ENCODE assay signal across 21 cellular contexts in the genomic region with DNA sequence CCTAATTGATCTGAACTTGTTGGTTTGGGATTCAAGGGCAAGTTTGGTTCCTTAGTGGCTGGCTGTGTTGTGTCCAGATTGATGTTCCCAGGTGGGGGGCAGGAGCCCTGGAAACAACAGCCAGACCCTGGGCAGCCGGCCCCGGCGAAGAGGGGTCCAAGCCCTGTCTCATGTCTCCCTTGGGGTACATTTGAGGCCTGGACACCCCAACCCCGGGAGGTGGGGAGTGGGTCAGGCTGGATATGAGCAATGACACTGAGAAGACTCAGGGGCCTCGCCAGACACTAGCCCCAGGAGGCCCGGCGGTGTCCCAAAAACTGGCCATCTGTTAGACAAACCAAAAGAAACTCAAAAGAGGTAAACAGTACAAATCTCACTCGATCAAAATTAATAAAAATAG.
A peak's percentile ranks its signal among the peaks of the same experiment; 100 is the strongest.
DNase-seq lines count a peak whose midpoint lies in the region; ATAC-seq, FAIRE-seq and TF ChIP-seq lines count a peak whose summit lies in the region.
"Had no signal": no experiment of that assay in that cellular context is flagged by ENCODE, and none has a peak within 500 bp of the region (broad histone marks: within the 10 kb centered on the region; RNA-seq: fewer than 3 reads in every experiment).

No MANE protein-coding gene starts in this region.

- no peak overlapping the region for H2BK15ac ChIP-seq in H1 (ENCODE audit: low read length)

- no peak for TF ChIP-seq RAD21 in H1 (IDR thresholded peaks at IDR 0.05 in 1 of 2, conservative IDR thresholded peaks at IDR 0.05 in 1 of 2; ENCODE audit: low read depth in 2 of 2, low read length in 2 of 2)

- H2AFZ ChIP-seq in H1 (ENCODE audit: low read length): no peak overlapping the region

- H2AK5ac ChIP-seq in H1 (ENCODE audit: low read depth, low read length): no peak overlapping the region

- H3K14ac ChIP-seq in H1 (ENCODE audit: insufficient read length): no peak overlapping the region

- no peak overlapping the region for H3K18ac ChIP-seq in H1 (ENCODE audit: extremely low read depth, low read length)

- no peak for FAIRE-seq in H1 (lab: Jason Lieb, UNC)

- no peak overlapping the region for H3K9ac ChIP-seq in H1 (replicated peaks in 1 of 4; ENCODE audit: extremely low read depth in 1 of 4, low read depth in 3 of 4, low read length in 3 of 4)

- DNase-seq in right cardiac atrium: peak; percentile 1 to 34 (median 18)
- DNase-seq in left ventricle myocardium superior: no peak
- no peak for DNase-seq in H1 (ENCODE audit: low read depth in 1 of 2, low spot score in 2 of 2)
- peak in 2 of 3 donors; percentile 3 to 25 for DNase-seq in mucosa of descending colon
- DNase-seq in progenitor cell of endocrine pancreas (ENCODE audit: low spot score, unreplicated experiment): no peak
- no peak for DNase-seq in activated CD4-positive, alpha-beta T cell treated with anti-CD3 and anti-CD28 coated beads, Interleukin-2, amount 10 ng/mL, durations not matched to agents 7 days and 5 days
- no peak for DNase-seq in COR-L47 (lab: John Stamatoyannopoulos, UW)
- DNase-seq: CD4-positive, alpha-beta T cell; DMS 273 treated with DMSO at 0.1 percent for 48 hours; DMS79 treated with DMSO at 0.1 percent for 48 hours; H7; NCI-H1105; NCI-H2029 treated with DMSO at 0.1 percent for 48 hours; NCI-H226; NCI-H524; NCI-H774; NK-92 treated with Interleukin-12 subunit alpha and Interleukin-12 subunit beta, amount 100 ng/mL, for 24 hours had no signal

- POLR2A ChIA-PET in H1 (lab: Charles Lee; ENCODE audit: partially characterized antibody): no interaction called here
- POLR2A ChIA-PET in activated CD4-positive, alpha-beta T cell treated with anti-CD3 and anti-CD28 coated beads, Interleukin-2, amount 10 ng/mL, durations not matched to agents 7 days and 5 days (lab: Charles Lee): no interaction called here

- H3K4me1 Mint-ChIP-seq in progenitor cell of endocrine pancreas (ENCODE audit: low read depth): no peaks in the 10 kb centered on the region
- H3K4me1 Mint-ChIP-seq in activated CD4-positive, alpha-beta T cell treated with anti-CD3 and anti-CD28 coated beads, Interleukin-2, amount 10 ng/mL, durations not matched to agents 7 days and 5 days: no peaks in the 10 kb centered on the region
- H3K4me1 Mint-ChIP-seq: IgD-negative memory B cell had no signal

- TF ChIP-seq CTCF in H1 (IDR thresholded peaks at IDR 0.05; ENCODE audit: control extremely low read depth in 1 of 3, insufficient read depth in 1 of 3, low read depth in 1 of 3, low read length in 3 of 3): no peak
- TF ChIP-seq CTCF in mucosa of descending colon (IDR thresholded peaks at IDR 0.05): no peak
- TF ChIP-seq CTCF in progenitor cell of endocrine pancreas (IDR thresholded peaks at IDR 0.05; ENCODE audit: unreplicated experiment): no peak

- CTCF ChIA-PET in H1 (lab: Charles Lee; ENCODE audit: partially characterized antibody): interaction anchor here (1.7 kb wide), 1 partner anchor 63 kb away, joined by 3 read pairs; no protein-coding TSS in a partner anchor
- CTCF ChIA-PET in activated CD4-positive, alpha-beta T cell treated with anti-CD3 and anti-CD28 coated beads, Interleukin-2, amount 10 ng/mL, durations not matched to agents 7 days and 5 days (lab: Charles Lee): no interaction called here

- H3K27me3 ChIP-seq in right cardiac atrium (ENCODE audit: control insufficient read depth, insufficient read depth): no peaks in the 10 kb centered on the region
- H3K27me3 ChIP-seq in H1 (replicated peaks in 1 of 4; ENCODE audit: control insufficient read depth in 3 of 4, extremely low read depth in 1 of 4, insufficient read depth in 3 of 4, low read length in 3 of 4): peaks cover 0 to 2% (median 0%) of the 10 kb centered on the region in 4 experiments; a peak in 1 of 7 replicates

- TF ChIP-seq POLR2A in H1 (IDR thresholded peaks at IDR 0.05; ENCODE audit: control extremely low read depth in 1 of 2, low read depth in 2 of 2, low read length in 2 of 2): no peak

- no peak overlapping the region for H2BK5ac ChIP-seq in H1 (ENCODE audit: low read depth, low read length)

- H3K4me3 ChIP-seq in right cardiac atrium (ENCODE audit: low read length) (no peak overlapping the region), H1 (ENCODE audit: extremely low read depth in 1 of 4, insufficient read depth in 2 of 4, low read depth in 3 of 4, low read length in 4 of 4) (no peak overlapping the region), mucosa of descending colon (no peak overlapping the region)
- H3K4me3 ChIP-seq: SJSA1 had no signal

- no peak overlapping the region for H4K91ac ChIP-seq in H1 (replicated peaks; ENCODE audit: insufficient read length, low read length)

- H3K23ac ChIP-seq in H1 (ENCODE audit: insufficient read length): no peak overlapping the region

- 66% methylated on average over 8 of the region's 8 CpGs for WGBS in right cardiac atrium
- WGBS in H1 (ENCODE audit: extremely low coverage in 1 of 2, insufficient coverage in 1 of 2, insufficient read length in 1 of 2, insufficient replicate concordance in 2 of 2, low coverage in 1 of 2, low lambda C conversion rate in 2 of 2, missing lambda C conversion rate in 1 of 2), 2 experiments: 88% methylated on average over 8 of the region's 8 CpGs; no CpG with 5 or more reads in 1 of the 2 experiments

- no peaks in the 10 kb centered on the region for H4K20me1 ChIP-seq in H1 (replicated peaks in 1 of 2; ENCODE audit: control insufficient read depth in 1 of 2, insufficient read depth in 2 of 2, low read length in 2 of 2)

- H3K4me2 ChIP-seq in H1 (ENCODE audit: insufficient read depth in 1 of 2, low read depth in 2 of 2, low read length in 2 of 2): no peak overlapping the region

- ATAC-seq in right cardiac atrium: no peak
- no peak for ATAC-seq in left ventricle myocardium superior
- ATAC-seq in mucosa of descending colon: no peak
- ATAC-seq: Panc1 had no signal

- no peaks in the 10 kb centered on the region for H3K4me1 ChIP-seq in right cardiac atrium (ENCODE audit: control insufficient read depth, insufficient read depth, low read length)
- H3K4me1 ChIP-seq in H1 (replicated peaks in 1 of 4; ENCODE audit: control insufficient read depth in 3 of 4, insufficient read depth in 4 of 4, low read length in 3 of 4): peaks cover 0 to 3% (median 0%) of the 10 kb centered on the region in 4 experiments; a peak in 2 of 7 replicates
- H3K4me1 ChIP-seq in mucosa of descending colon (ENCODE audit: low read depth): no peaks in the 10 kb centered on the region
- H3K4me1 ChIP-seq: Caco-2, SJSA1 had no signal

- peaks cover 39% of the 10 kb centered on the region for H3K27me3 Mint-ChIP-seq in progenitor cell of endocrine pancreas
- H3K27me3 Mint-ChIP-seq in activated CD4-positive, alpha-beta T cell treated with anti-CD3 and anti-CD28 coated beads, Interleukin-2, amount 10 ng/mL, durations not matched to agents 7 days and 5 days: peaks cover 4% of the 10 kb centered on the region

- no peak overlapping the region for H2BK20ac ChIP-seq in H1 (ENCODE audit: low read length)

- no peak overlapping the region for H3K4ac ChIP-seq in H1 (replicated peaks; ENCODE audit: insufficient read length, low read depth, low read length)

- peak overlapping the region; percentile 17; the same call in 1 of the 2 replicates for H4K8ac ChIP-seq in H1 (ENCODE audit: extremely low read depth, insufficient read depth, low read length)

- intact Hi-C loops in right cardiac atrium (cut with DNase I): no loop called here
- intact Hi-C loops in left ventricle myocardium superior (cut with micrococcal nuclease): no loop called here
- intact Hi-C loops in mucosa of descending colon (cut with DNase I, micrococcal nuclease): no loop called here

- H3K9me3 ChIP-seq in right cardiac atrium (ENCODE audit: control insufficient read depth, low read length): peaks cover 2% of the 10 kb centered on the region
- no peaks in the 10 kb centered on the region for H3K9me3 ChIP-seq in H1 (ENCODE audit: insufficient read depth in 2 of 2, low read depth in 1 of 2, low read length in 1 of 2)
- H3K9me3 ChIP-seq in mucosa of descending colon: no peaks in the 10 kb centered on the region
- H3K9me3 ChIP-seq: Caco-2, SJSA1 had no signal

- H3K27ac ChIP-seq in right cardiac atrium (ENCODE audit: low read length): no peak overlapping the region
- H3K27ac ChIP-seq in H1 (ENCODE audit: low read depth, low read length): no peak overlapping the region
- H3K27ac ChIP-seq: SJSA1 had no signal

- no peaks in the 10 kb centered on the region for H3K9me3 Mint-ChIP-seq in progenitor cell of endocrine pancreas (ENCODE audit: low read depth)
- H3K9me3 Mint-ChIP-seq in activated CD4-positive, alpha-beta T cell treated with anti-CD3 and anti-CD28 coated beads, Interleukin-2, amount 10 ng/mL, durations not matched to agents 7 days and 5 days: no peaks in the 10 kb centered on the region
- H3K9me3 Mint-ChIP-seq: CD4-positive, alpha-beta T cell had no signal

- 0 out of 2 replicates have a peak, but pooled peaks cover 1% of the 10 kb centered on the region for H3K23me2 ChIP-seq in H1 (ENCODE audit: low read depth, low read length)

- no peak overlapping the region for H3K27ac Mint-ChIP-seq in progenitor cell of endocrine pancreas
- H3K27ac Mint-ChIP-seq in activated CD4-positive, alpha-beta T cell treated with anti-CD3 and anti-CD28 coated beads, Interleukin-2, amount 10 ng/mL, durations not matched to agents 7 days and 5 days: no peak overlapping the region
- H3K27ac Mint-ChIP-seq: CD4-positive, alpha-beta T cell; IgD-negative memory B cell had no signal

- H3K36me3 Mint-ChIP-seq in progenitor cell of endocrine pancreas (ENCODE audit: insufficient read depth): no peaks in the 10 kb centered on the region
- H3K36me3 Mint-ChIP-seq in activated CD4-positive, alpha-beta T cell treated with anti-CD3 and anti-CD28 coated beads, Interleukin-2, amount 10 ng/mL, durations not matched to agents 7 days and 5 days (ENCODE audit: low read depth): no peaks in the 10 kb centered on the region
- H3K36me3 Mint-ChIP-seq: IgD-negative memory B cell had no signal

- no peak overlapping the region for H3K4me3 Mint-ChIP-seq in progenitor cell of endocrine pancreas (ENCODE audit: low read depth)
- H3K4me3 Mint-ChIP-seq in activated CD4-positive, alpha-beta T cell treated with anti-CD3 and anti-CD28 coated beads, Interleukin-2, amount 10 ng/mL, durations not matched to agents 7 days and 5 days: no peak overlapping the region
- H3K4me3 Mint-ChIP-seq: CD4-positive, alpha-beta T cell; IgD-negative memory B cell had no signal

- H3K36me3 ChIP-seq in H1 (ENCODE audit: control insufficient read depth in 2 of 4, insufficient read depth in 4 of 4, low read length in 3 of 4) (no peaks in the 10 kb centered on the region), mucosa of descending colon (ENCODE audit: low read depth) (no peaks in the 10 kb centered on the region)
- H3K36me3 ChIP-seq: SJSA1 had no signal

- H4K5ac ChIP-seq in H1 (ENCODE audit: insufficient read length, low read depth, low read length): no peak overlapping the region

- no peaks in the 10 kb centered on the region for H3K79me1 ChIP-seq in H1 (ENCODE audit: low read depth, low read length)

- no peak overlapping the region for H2BK120ac ChIP-seq in H1 (replicated peaks; ENCODE audit: low read depth, low read length)

- no peak overlapping the region for H2BK12ac ChIP-seq in H1 (ENCODE audit: low read depth, low read length)

- H3K79me2 ChIP-seq in H1 (ENCODE audit: control insufficient read depth in 1 of 2, insufficient read depth in 2 of 2, low read length in 2 of 2): no peaks in the 10 kb centered on the region

- TF ChIP-seq EP300 in H1 (IDR thresholded peaks at IDR 0.05; ENCODE audit: borderline replicate concordance in 1 of 2, low read depth in 2 of 2, low read length in 2 of 2): no peak

- H3K56ac ChIP-seq in H1 (replicated peaks; ENCODE audit: insufficient read length, low read depth, low read length): no peak overlapping the region

Comparison
In these comparisons a context has a peak if more than half of its experiments do, and no peak if none do; other contexts are left out.
1. DNase-seq: peak in right cardiac atrium (3 of 3) and mucosa of descending colon (2 of 3); none in left ventricle myocardium superior (single experiment), H1 (0 of 2), progenitor cell of endocrine pancreas (single experiment), activated CD4-positive, alpha-beta T cell treated with anti-CD3 and anti-CD28 coated beads, Interleukin-2, amount 10 ng/mL, durations not matched to agents 7 days and 5 days (single experiment) and COR-L47 (single experiment).